17 cellular contexts compared by ENCODE assay signal in genomic region chr13:39767791-39768564, GRCh38.
DNase-seq lines count a peak whose midpoint lies in the region; ATAC-seq and TF ChIP-seq lines count a peak whose summit lies in the region.
"Had no signal": no experiment of that assay in that cellular context is flagged by ENCODE, and none has a peak within 500 bp of the region (broad histone marks: within the 10 kb centered on the region; RNA-seq: fewer than 3 reads in every experiment).

No MANE protein-coding gene starts in this region.

- CTCF ChIA-PET in activated naive CD4-positive, alpha-beta T cell treated with anti-CD3 and anti-CD28 coated beads for 36 hours (lab: Charles Lee): interaction anchor here (1.0 to 1.3 kb wide), 3 partner anchors 9 to 11 kb away, joined by 3 to 6 read pairs (median 5); no protein-coding TSS in a partner anchor

- no peaks in the 10 kb centered on the region for H3K9me3 ChIP-seq in SJSA1 (replicated peaks)
- H3K9me3 ChIP-seq: ascending aorta, right lobe of liver had no signal

- no peaks in the 10 kb centered on the region for H3K36me3 ChIP-seq in SJSA1
- H3K36me3 ChIP-seq: ascending aorta, right lobe of liver had no signal

- no peaks in the 10 kb centered on the region for H3K27me3 ChIP-seq in SJSA1 (replicated peaks)
- H3K27me3 ChIP-seq: ascending aorta, right lobe of liver had no signal

- no peaks in the 10 kb centered on the region for H3K36me3 Mint-ChIP-seq in natural killer cell
- H3K36me3 Mint-ChIP-seq in activated naive CD4-positive, alpha-beta T cell treated with anti-CD3 and anti-CD28 coated beads for 36 hours (ENCODE audit: low read depth): peaks cover 4% of the 10 kb centered on the region

- H3K4me1 ChIP-seq in SJSA1 (replicated peaks): peaks cover 22% of the 10 kb centered on the region
- H3K4me1 ChIP-seq: ascending aorta had no signal

- intact Hi-C loops in natural killer cell (cut with micrococcal nuclease): no loop called here
- intact Hi-C loops in activated naive CD4-positive, alpha-beta T cell treated with anti-CD3 and anti-CD28 coated beads for 36 hours (cut with micrococcal nuclease): no loop called here

- peaks cover 16 to 26% of the 10 kb centered on the region in 2 donors for H3K4me1 Mint-ChIP-seq in natural killer cell
- H3K4me1 Mint-ChIP-seq in activated naive CD4-positive, alpha-beta T cell treated with anti-CD3 and anti-CD28 coated beads for 36 hours (ENCODE audit: low read depth): no peaks in the 10 kb centered on the region

- no peaks in the 10 kb centered on the region for H3K27me3 Mint-ChIP-seq in natural killer cell (ENCODE audit: low read depth in 2 of 2)
- no peaks in the 10 kb centered on the region for H3K27me3 Mint-ChIP-seq in activated naive CD4-positive, alpha-beta T cell treated with anti-CD3 and anti-CD28 coated beads for 36 hours (ENCODE audit: low read depth)
- H3K27me3 Mint-ChIP-seq: CD4-positive, alpha-beta T cell; naive thymus-derived CD8-positive, alpha-beta T cell had no signal

- H3K27ac ChIP-seq in SJSA1: no peak overlapping the region
- H3K27ac ChIP-seq: ascending aorta, KMS-11, right lobe of liver had no signal

- H3K4me3 ChIP-seq in GM12865 (ENCODE audit: low read depth, low read length) (no peak overlapping the region), SJSA1 (no peak overlapping the region)
- H3K4me3 ChIP-seq: ascending aorta, right lobe of liver had no signal

- H3K9me3 Mint-ChIP-seq in natural killer cell: no peaks in the 10 kb centered on the region
- no peaks in the 10 kb centered on the region for H3K9me3 Mint-ChIP-seq in activated naive CD4-positive, alpha-beta T cell treated with anti-CD3 and anti-CD28 coated beads for 36 hours
- H3K9me3 Mint-ChIP-seq: CD4-positive, alpha-beta T cell; naive thymus-derived CD8-positive, alpha-beta T cell had no signal

- peak in 2 of 3 donors; percentile 53 to 76 for ATAC-seq in natural killer cell
- ATAC-seq in HG03095 (IDR thresholded peaks at IDR 0.05; ENCODE audit: unreplicated experiment): no peak
- ATAC-seq: naive thymus-derived CD8-positive, alpha-beta T cell had no signal

- DNase-seq in GM12865 (ENCODE audit: low read depth): peak; percentile 25
- peak; percentile 27 to 94 (median 83) for DNase-seq in NCI-H1417 (lab: John Stamatoyannopoulos, UW)
- peak; percentile 67 to 74 for DNase-seq in SJSA1 (ENCODE audit: low read depth in 1 of 2, low spot score in 2 of 2)
- no peak for DNase-seq in natural killer cell
- DNase-seq in HPDE6-E6E7 (ENCODE audit: extremely low spot score): no peak
- DNase-seq in T-helper 1 cell: no peak
- no peak for DNase-seq in activated naive CD4-positive, alpha-beta T cell treated with anti-CD3 and anti-CD28 coated beads for 36 hours
- DNase-seq: activated CD4-positive, alpha-beta T cell treated with anti-CD3 and anti-CD28 coated beads, Interleukin-2, amount 50 U/mL, for 1 hour; CD4-positive, alpha-beta T cell; effector CD8-positive, alpha-beta T cell; NCI-H2227 treated with DMSO at 0.1 percent for 48 hours; right lobe of liver; T-helper 2 cell had no signal

- H3K27ac Mint-ChIP-seq in natural killer cell: peak overlapping the region; percentile 50 to 83
- H3K27ac Mint-ChIP-seq in activated naive CD4-positive, alpha-beta T cell treated with anti-CD3 and anti-CD28 coated beads for 36 hours: no peak overlapping the region
- H3K27ac Mint-ChIP-seq: CD4-positive, alpha-beta T cell had no signal

- no peak for TF ChIP-seq CTCF in GM12865 (IDR thresholded peaks at IDR 0.05; ENCODE audit: insufficient read depth, low read depth, low read length, missing control alignments)
- no peak for TF ChIP-seq CTCF in natural killer cell (IDR thresholded peaks at IDR 0.05)

- peak overlapping the region; percentile 68 for H3K4me3 Mint-ChIP-seq in natural killer cell
- H3K4me3 Mint-ChIP-seq in activated naive CD4-positive, alpha-beta T cell treated with anti-CD3 and anti-CD28 coated beads for 36 hours: no peak overlapping the region
- H3K4me3 Mint-ChIP-seq: CD4-positive, alpha-beta T cell; naive thymus-derived CD8-positive, alpha-beta T cell had no signal

Comparison
In these comparisons a context has a peak if more than half of its experiments do, and no peak if none do; other contexts are left out.
1. DNase-seq: peak in GM12865 (single experiment), NCI-H1417 (3 of 3) and SJSA1 (2 of 2); none in natural killer cell (single experiment), HPDE6-E6E7 (single experiment), T-helper 1 cell (0 of 5) and activated naive CD4-positive, alpha-beta T cell treated with anti-CD3 and anti-CD28 coated beads for 36 hours (single experiment).